In genomic region chr9:93183663-93184438, GRCh38 we compare ENCODE assay signal across 9 cellular contexts. TPM values are rescaled to one million over a fixed set of nuclear protein-coding genes. Genes with fewer than 3 reads are reported as not detected.
DNase-seq lines count a peak whose midpoint lies in the region; FAIRE-seq and TF ChIP-seq lines count a peak whose summit lies in the region.
"Had no signal": no experiment of that assay in that cellular context is flagged by ENCODE, and none has a peak within 500 bp of the region (broad histone marks: within the 10 kb centered on the region; RNA-seq: fewer than 3 reads in every experiment).

WNK2 (plus strand) TSS chr9:93184139; CDS start chr9:93184930, 791 bp downstream.

- H3K79me2 ChIP-seq in H1 (ENCODE audit: control insufficient read depth in 1 of 2, insufficient read depth in 2 of 2, low read length in 2 of 2), result peaks cover 0 to 26% of the 10 kb centered on the region in 2 experiments; a peak in 2 of 4 replicates

- no peak for FAIRE-seq in H1 (lab: Jason Lieb, UNC)
- FAIRE-seq: colon had no signal

- peak in 1 of 2 experiments; percentile 68; a peak in 1 of 3 replicates for TF ChIP-seq POLR2A in H1 (IDR thresholded peaks at IDR 0.05; ENCODE audit: control extremely low read depth in 1 of 2, low read depth in 2 of 2, low read length in 2 of 2)

- H2BK120ac ChIP-seq in H1 (replicated peaks; ENCODE audit: low read depth, low read length), result no peak within 1 kb of the TSS

- no peak within 1 kb of the TSS for H4K91ac ChIP-seq in H1 (replicated peaks; ENCODE audit: insufficient read length, low read length)

- peaks cover 8% of the 10 kb centered on the region for H3K4me1 Mint-ChIP-seq in CD14-positive monocyte

- no peak within 1 kb of the TSS for H3K27ac Mint-ChIP-seq in CD14-positive monocyte

- WGBS in H1 (ENCODE audit: extremely low coverage in 1 of 2, insufficient coverage in 1 of 2, insufficient read length in 1 of 2, insufficient replicate concordance in 2 of 2, low coverage in 1 of 2, low lambda C conversion rate in 2 of 2, missing lambda C conversion rate in 1 of 2), 2 experiments, result 2% methylated on average over 71 of the region's 85 CpGs; no CpG with 5 or more reads in 1 of the 2 experiments

- peak within 1 kb of the TSS; percentile 53 to 86 (median 63) for H3K4me3 ChIP-seq in H1 (ENCODE audit: extremely low read depth in 1 of 4, insufficient read depth in 2 of 4, low read depth in 3 of 4, low read length in 4 of 4)
- peak within 1 kb of the TSS; percentile 67 to 72 for H3K4me3 ChIP-seq in mucosa of rectum (ENCODE audit: low read length in 2 of 2)
- H3K4me3 ChIP-seq in subcutaneous abdominal adipose tissue (ENCODE audit: low read depth in 1 of 5, low read length in 5 of 5), result peak within 1 kb of the TSS in 4 of 5 donors; percentile 22 to 61 (median 49)

- no peaks in the 10 kb centered on the region for H3K9me3 ChIP-seq in H1 (ENCODE audit: insufficient read depth in 2 of 2, low read depth in 1 of 2, low read length in 1 of 2)
- no peaks in the 10 kb centered on the region for H3K9me3 ChIP-seq in mucosa of rectum (ENCODE audit: control insufficient read depth in 2 of 2, low read length in 2 of 2)
- no peaks in the 10 kb centered on the region for H3K9me3 ChIP-seq in subcutaneous abdominal adipose tissue (ENCODE audit: control insufficient read depth in 5 of 5, low read length in 5 of 5)

- peak within 1 kb of the TSS; percentile 93 for H4K8ac ChIP-seq in H1 (ENCODE audit: extremely low read depth, insufficient read depth, low read length)

- H3K36me3 Mint-ChIP-seq in CD14-positive monocyte, result peaks cover 0 to 5% of the 10 kb centered on the region in 2 donors

- peaks cover 0 to 8% (median 2%) of the 10 kb centered on the region in 7 donors for H3K9me3 Mint-ChIP-seq in CD14-positive monocyte

- H2AFZ ChIP-seq in H1 (ENCODE audit: low read length), result peak within 1 kb of the TSS; percentile 83; the same call in 1 of the 2 replicates

- H4K5ac ChIP-seq in H1 (ENCODE audit: insufficient read length, low read depth, low read length), result no peak within 1 kb of the TSS

- peak within 1 kb of the TSS; percentile 50; the same call in 1 of the 2 replicates for H2BK12ac ChIP-seq in H1 (ENCODE audit: low read depth, low read length)

- peak within 1 kb of the TSS; percentile 75 to 85 for H3K4me3 Mint-ChIP-seq in CD14-positive monocyte

- H3K4me2 ChIP-seq in H1 (ENCODE audit: insufficient read depth in 1 of 2, low read depth in 2 of 2, low read length in 2 of 2), result peak within 1 kb of the TSS; percentile 58 to 87

- H2BK20ac ChIP-seq in H1 (ENCODE audit: low read length), result no peak within 1 kb of the TSS

- intact Hi-C loops in CD14-positive monocyte (cut with micrococcal nuclease), result no loop called here

- H3K79me1 ChIP-seq in H1 (ENCODE audit: low read depth, low read length), result peaks cover 11% of the 10 kb centered on the region

- H3K36me3 ChIP-seq in H1 (ENCODE audit: control insufficient read depth in 2 of 4, insufficient read depth in 4 of 4, low read length in 3 of 4) (no peaks in the 10 kb centered on the region), mucosa of rectum (ENCODE audit: control insufficient read depth in 2 of 2, insufficient read depth in 2 of 2, low read length in 2 of 2) (no peaks in the 10 kb centered on the region), subcutaneous abdominal adipose tissue (ENCODE audit: control insufficient read depth in 5 of 5, insufficient read depth in 5 of 5, low read length in 5 of 5) (no peaks in the 10 kb centered on the region)

- H3K27me3 Mint-ChIP-seq in CD14-positive monocyte (ENCODE audit: low read depth in 3 of 3), result peaks cover 62 to 92% (median 84%) of the 10 kb centered on the region in 3 donors

- H3K14ac ChIP-seq in H1 (ENCODE audit: insufficient read length), result no peak within 1 kb of the TSS

- no peak for TF ChIP-seq EP300 in Ishikawa (IDR thresholded peaks at IDR 0.05; ENCODE audit: borderline replicate concordance)
- TF ChIP-seq EP300 in H1 (IDR thresholded peaks at IDR 0.05; ENCODE audit: borderline replicate concordance in 1 of 2, low read depth in 2 of 2, low read length in 2 of 2), result no peak

- H3K18ac ChIP-seq in H1 (ENCODE audit: extremely low read depth, low read length), result peak within 1 kb of the TSS; percentile 71

- H3K4me1 ChIP-seq in H1 (replicated peaks in 1 of 4; ENCODE audit: control insufficient read depth in 3 of 4, insufficient read depth in 4 of 4, low read length in 3 of 4) (peaks cover 0 to 16% (median 7%) of the 10 kb centered on the region in 4 experiments; a peak in 6 of 7 replicates), mucosa of rectum (ENCODE audit: control insufficient read depth in 2 of 2, insufficient read depth in 2 of 2, low read length in 2 of 2) (peaks cover 29 to 40% of the 10 kb centered on the region in 2 donors), subcutaneous abdominal adipose tissue (ENCODE audit: control insufficient read depth in 5 of 5, insufficient read depth in 5 of 5, low read length in 5 of 5) (peaks cover 2 to 14% (median 10%) of the 10 kb centered on the region in 5 donors)

- TF ChIP-seq CTCF in CD14-positive monocyte (IDR thresholded peaks at IDR 0.05), result no peak
- no peak for TF ChIP-seq CTCF in H1 (IDR thresholded peaks at IDR 0.05; ENCODE audit: control extremely low read depth in 1 of 3, insufficient read depth in 1 of 3, low read depth in 1 of 3, low read length in 3 of 3)

- H3K27ac ChIP-seq in H1 (ENCODE audit: low read depth, low read length), result no peak within 1 kb of the TSS
- peak within 1 kb of the TSS; percentile 50 to 58 for H3K27ac ChIP-seq in mucosa of rectum (ENCODE audit: low read depth in 2 of 2, low read length in 2 of 2)
- no peak within 1 kb of the TSS for H3K27ac ChIP-seq in subcutaneous abdominal adipose tissue (ENCODE audit: low read depth, low read length)

- H3K4ac ChIP-seq in H1 (replicated peaks; ENCODE audit: insufficient read length, low read depth, low read length), result no peak within 1 kb of the TSS

- CTCF ChIA-PET in H1 (lab: Charles Lee; ENCODE audit: partially characterized antibody), result interaction anchor here (0.8 to 1.2 kb wide), 3 partner anchors 9 to 119 kb away, joined by 3 read pairs; no protein-coding TSS in a partner anchor

- TF ChIP-seq RAD21 in Ishikawa (IDR thresholded peaks at IDR 0.05; ENCODE audit: low read depth) (no peak), H1 (IDR thresholded peaks at IDR 0.05 in 1 of 2, conservative IDR thresholded peaks at IDR 0.05 in 1 of 2; ENCODE audit: low read depth in 2 of 2, low read length in 2 of 2) (no peak)

- no peak within 1 kb of the TSS for H2AK5ac ChIP-seq in H1 (ENCODE audit: low read depth, low read length)

- H3K9ac ChIP-seq in H1 (replicated peaks in 1 of 4; ENCODE audit: extremely low read depth in 1 of 4, low read depth in 3 of 4, low read length in 3 of 4) (peak within 1 kb of the TSS in 2 of 4 experiments; percentile 42 to 61; a peak in 3 of 7 replicates), mucosa of rectum (ENCODE audit: low read depth in 1 of 2, low read length in 2 of 2) (peak within 1 kb of the TSS; percentile 52 to 77), subcutaneous abdominal adipose tissue (ENCODE audit: low read length in 5 of 5) (no peak within 1 kb of the TSS)

- H2BK5ac ChIP-seq in H1 (ENCODE audit: low read depth, low read length), result no peak within 1 kb of the TSS

- no peak within 1 kb of the TSS for H3K23ac ChIP-seq in H1 (ENCODE audit: insufficient read length)

- peaks cover 10 to 22% of the 10 kb centered on the region in 2 experiments for H4K20me1 ChIP-seq in H1 (replicated peaks in 1 of 2; ENCODE audit: control insufficient read depth in 1 of 2, insufficient read depth in 2 of 2, low read length in 2 of 2)

- peaks cover 18% of the 10 kb centered on the region; the same call in 1 of the 2 replicates for H3K23me2 ChIP-seq in H1 (ENCODE audit: low read depth, low read length)

- H3K27me3 ChIP-seq in H1 (replicated peaks in 1 of 4; ENCODE audit: control insufficient read depth in 3 of 4, extremely low read depth in 1 of 4, insufficient read depth in 3 of 4, low read length in 3 of 4) (peaks cover 0 to 43% (median 27%) of the 10 kb centered on the region in 4 experiments; a peak in 6 of 7 replicates), mucosa of rectum (ENCODE audit: control insufficient read depth in 2 of 2, insufficient read depth in 2 of 2, low read length in 2 of 2) (peaks cover 3 to 6% of the 10 kb centered on the region in 2 donors), subcutaneous abdominal adipose tissue (ENCODE audit: control insufficient read depth in 5 of 5, insufficient read depth in 4 of 5, low read length in 5 of 5) (peaks cover 22 to 49% (median 42%) of the 10 kb centered on the region in 5 donors)

- no peak within 1 kb of the TSS; the same call in none of the 2 replicates for H2BK15ac ChIP-seq in H1 (ENCODE audit: low read length)

- DNase-seq in CD14-positive monocyte (ENCODE audit: low spot score) (no peak), H1 (ENCODE audit: low read depth in 1 of 2, low spot score in 2 of 2) (peak in 1 of 2 experiments; percentile 82), globus pallidus (ENCODE audit: low spot score) (no peak), A172 (ENCODE audit: low spot score) (no peak)
- peak; percentile 26 to 47 for DNase-seq in activated CD4-positive, alpha-beta T cell treated with anti-CD3 and anti-CD28 coated beads, Interleukin-2, amount 50 U/mL, for 48 hours

- POLR2A ChIA-PET in H1 (lab: Charles Lee; ENCODE audit: partially characterized antibody), result no interaction called here

- H3K56ac ChIP-seq in H1 (replicated peaks; ENCODE audit: insufficient read length, low read depth, low read length), result no peak within 1 kb of the TSS

TF ChIP-seq in Ishikawa, 13 proteins besides CTCF, POLR2A, EP300 and RAD21 (continues in another document):
- TF ChIP-seq, protein P1, sequence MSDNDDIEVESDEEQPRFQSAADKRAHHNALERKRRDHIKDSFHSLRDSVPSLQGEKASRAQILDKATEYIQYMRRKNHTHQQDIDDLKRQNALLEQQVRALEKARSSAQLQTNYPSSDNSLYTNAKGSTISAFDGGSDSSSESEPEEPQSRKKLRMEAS (IDR thresholded peaks at IDR 0.05), result peak; percentile 73
- TF ChIP-seq ZBTB7A (IDR thresholded peaks at IDR 0.05; ENCODE audit: low read depth), result no peak

TF ChIP-seq in H1, 55 proteins besides CTCF, POLR2A, EP300 and RAD21 (continues in another document):
- TF ChIP-seq CTBP2 (IDR thresholded peaks at IDR 0.05; ENCODE audit: borderline replicate concordance, insufficient read depth, insufficient read length, low read length) (peak; percentile 64), TAF1 (IDR thresholded peaks at IDR 0.05; ENCODE audit: low read depth, low read length) (peak; percentile 50; the same call in 1 of the 2 replicates)

RNA-seq across cellular contexts. Expression of gene WNK2, which starts in this region (rescaled TPM):
- polyA plus RNA-seq in CD14-positive monocyte, result not detected
- 87.2 and 89.2 TPM in 2 replicates for total RNA-seq in H1 (2021; fragmentation: NEBNext Ultra II Directional; extraction: Animal tissue kit (Norgen Biotek cat#: 25700))
- 12.0 and 20.6 TPM in 2 replicates for polyA plus RNA-seq in H1 (2011; rRNA removed)
- polyA plus RNA-seq in H1 (2011; cell fraction: cytosol; rRNA removed), result 11.5 TPM
- polyA plus RNA-seq in H1 (2011; cell fraction: nucleus; rRNA removed), result 51.7 TPM
- 69.6 to 91.7 TPM (median 76.7 TPM) in 4 replicates for polyA plus RNA-seq in H1 (2012, experiment 1 of 2)
- 42.2 TPM for polyA plus RNA-seq in H1 (2012, experiment 2 of 2)
- 48.8 TPM for polyA plus RNA-seq in H1 (2013, experiment 1 of 2)
- polyA plus RNA-seq in H1 (2013, experiment 2 of 2), result 43.7 TPM
- 22.2 and 25.3 TPM in 2 replicates for polyA minus RNA-seq in H1 (2011; rRNA and poly(A)+ RNA removed)
- 43.6 TPM for polyA minus RNA-seq in H1 (2011; cell fraction: cytosol; rRNA and poly(A)+ RNA removed)
- polyA minus RNA-seq in H1 (2011; cell fraction: nucleus; rRNA and poly(A)+ RNA removed), result 37.6 TPM
- total RNA-seq in A172 (2014; rRNA removed; shearing (Covaris generic)), result not detected in 2 replicates

Comparison
In these comparisons a context has a peak if more than half of its experiments do, and no peak if none do; other contexts are left out.
1. RNA of gene WNK2 (total RNA-seq): 87.2 to 89.2 TPM in H1; not detected in A172; every median in the first group is over 10 times any median in the second.
2. RNA of gene WNK2 (polyA plus RNA-seq): 11.5 to 91.7 TPM in H1; not detected in CD14-positive monocyte; every median in the first group is over 10 times any median in the second.
3. DNase-seq: peak in activated CD4-positive, alpha-beta T cell treated with anti-CD3 and anti-CD28 coated beads, Interleukin-2, amount 50 U/mL, for 48 hours (2 of 2); none in CD14-positive monocyte (single experiment), globus pallidus (single experiment) and A172 (single experiment).
4. H3K27ac ChIP-seq: peak in mucosa of rectum (2 of 2); none in H1 (single experiment) and subcutaneous abdominal adipose tissue (single experiment).
5. H3K9ac ChIP-seq: peak in mucosa of rectum (2 of 2); none in subcutaneous abdominal adipose tissue (0 of 5).
6. Peak in every context shown above with its lines, with median percentiles within 50 percentile points of each other: H3K4me3 ChIP-seq.